8 cellular contexts compared by ENCODE assay signal in genomic region chr2:126656311-126657145, GRCh38.
DNase-seq lines count a peak whose midpoint lies in the region; ATAC-seq lines count a peak whose summit lies in the region.

No MANE protein-coding gene starts in this region.

- peak overlapping the region; percentile 97 for H3K4me3 Mint-ChIP-seq in T-helper 2 cell treated with Interferon-gamma antibody and Interleukin-4, amounts not matched to agents 5 μg/mL and 100 μg/mL, for 36 hours

- H3K9me3 Mint-ChIP-seq in T-helper 2 cell treated with Interferon-gamma antibody and Interleukin-4, amounts not matched to agents 5 μg/mL and 100 μg/mL, for 36 hours, result no peaks in the 10 kb centered on the region

- peaks cover 35% of the 10 kb centered on the region for H3K36me3 Mint-ChIP-seq in T-helper 2 cell treated with Interferon-gamma antibody and Interleukin-4, amounts not matched to agents 5 μg/mL and 100 μg/mL, for 36 hours (ENCODE audit: low read depth)

- H3K4me1 Mint-ChIP-seq in T-helper 2 cell treated with Interferon-gamma antibody and Interleukin-4, amounts not matched to agents 5 μg/mL and 100 μg/mL, for 36 hours (ENCODE audit: low read depth), result peaks cover 39% of the 10 kb centered on the region

- ATAC-seq in GM18909 (IDR thresholded peaks at IDR 0.05; ENCODE audit: poor library complexity, unreplicated experiment) (peak; percentile 24), HG02981 (IDR thresholded peaks at IDR 0.05; ENCODE audit: unreplicated experiment) (peak; percentile 25)

- peak overlapping the region; percentile 96 for H3K27ac Mint-ChIP-seq in T-helper 2 cell treated with Interferon-gamma antibody and Interleukin-4, amounts not matched to agents 5 μg/mL and 100 μg/mL, for 36 hours

- peak; percentile 40 for DNase-seq in T-helper 2 cell treated with Interferon-gamma antibody and Interleukin-4, amounts not matched to agents 5 μg/mL and 100 μg/mL, for 36 hours (ENCODE audit: low spot score)
- DNase-seq in central memory CD4-positive, alpha-beta T cell, result peak; percentile 24
- peak; percentile 84 for DNase-seq in left kidney (ENCODE audit: low read depth, low spot score)
- peak; percentile 61 for DNase-seq in stimulated activated CD8-positive, alpha-beta memory T cell treated with anti-CD3 and anti-CD28 coated beads, Interleukin-4, amount 100 ng/mL, for 48 hours
- no peak for DNase-seq in DMS79 (lab: John Stamatoyannopoulos, UW)
- DNase-seq in SW480 (ENCODE audit: low spot score), result no peak

- no peaks in the 10 kb centered on the region for H3K27me3 Mint-ChIP-seq in T-helper 2 cell treated with Interferon-gamma antibody and Interleukin-4, amounts not matched to agents 5 μg/mL and 100 μg/mL, for 36 hours (ENCODE audit: low read depth)

Comparison
In these comparisons a context has a peak if more than half of its experiments do, and no peak if none do; other contexts are left out.
1. DNase-seq: peak in T-helper 2 cell treated with Interferon-gamma antibody and Interleukin-4, amounts not matched to agents 5 μg/mL and 100 μg/mL, for 36 hours (single experiment), central memory CD4-positive, alpha-beta T cell (single experiment), left kidney (single experiment) and stimulated activated CD8-positive, alpha-beta memory T cell treated with anti-CD3 and anti-CD28 coated beads, Interleukin-4, amount 100 ng/mL, for 48 hours (single experiment); none in DMS79 (single experiment) and SW480 (single experiment).